ENCODE assay signal across 22 cellular contexts in genomic region chr18:37663446-37663845, GRCh38.
"Had no signal": no experiment of that assay in that cellular context is flagged by ENCODE, and none has a peak within 500 bp of the region (broad histone marks: within the 10 kb centered on the region; RNA-seq: fewer than 3 reads in every experiment).

No MANE protein-coding gene starts in this region.

- ATAC-seq: activated CD8-positive, alpha-beta T cell treated with anti-CD3 and anti-CD28 coated beads for 36 hours; activated naive CD8-positive, alpha-beta T cell treated with anti-CD3 and anti-CD28 coated beads, Interleukin-2, amount 50 U/mL, for 24 hours; activated T-cell treated with anti-CD3 and anti-CD28 coated beads, Interleukin-2, amount 50 U/mL, for 4 hours; activated T-helper 17 cell treated with anti-CD3 and anti-CD28 coated beads, Interleukin-2, amount 50 U/mL, for 72 hours; gastroesophageal sphincter; mucosa of descending colon; natural killer cell treated with Interleukin-12 subunit alpha and Interleukin-12 subunit beta and Interleukin-15 and Interleukin-18, amount 100 ng/mL, for 72 hours; stimulated activated naive B cell treated with anti-CD40 and anti-IgM and Interleukin-4, amounts not matched to agents 10 μg/mL and 1 μg/mL and 100 μg/mL, for 72 hours; T-helper 17 cell; upper lobe of right lung; WTC11 had no signal

- H3K4me2 ChIP-seq: smooth muscle cell had no signal

- FAIRE-seq: endometrium had no signal

- H3K9me3 Mint-ChIP-seq: activated CD4-positive, alpha-beta T cell treated with anti-CD3 and anti-CD28 coated beads, Interleukin-2, amount 10 ng/mL, durations not matched to agents 7 days and 5 days; activated CD8-positive, alpha-beta T cell treated with anti-CD3 and anti-CD28 coated beads for 36 hours; activated naive CD4-positive, alpha-beta T cell treated with anti-CD3 and anti-CD28 coated beads, Interleukin-2, amount 50 U/mL, for 24 hours; activated naive CD8-positive, alpha-beta T cell treated with anti-CD3 and anti-CD28 coated beads, Interleukin-2, amount 50 U/mL, for 24 hours; activated T-cell treated with anti-CD3 and anti-CD28 coated beads, Interleukin-2, amount 50 U/mL, for 4 hours; activated T-helper 17 cell treated with anti-CD3 and anti-CD28 coated beads, Interleukin-2, amount 50 U/mL, for 72 hours; natural killer cell treated with Interleukin-12 subunit alpha and Interleukin-12 subunit beta and Interleukin-15 and Interleukin-18, amount 100 ng/mL, for 72 hours; stimulated activated naive B cell treated with anti-CD40 and anti-IgM and Interleukin-4, amounts not matched to agents 10 μg/mL and 1 μg/mL and 100 μg/mL, for 72 hours had no signal

- H3K27me3 Mint-ChIP-seq: activated CD4-positive, alpha-beta T cell treated with anti-CD3 and anti-CD28 coated beads, Interleukin-2, amount 10 ng/mL, durations not matched to agents 7 days and 5 days; activated CD8-positive, alpha-beta T cell treated with anti-CD3 and anti-CD28 coated beads for 36 hours; activated naive CD8-positive, alpha-beta T cell treated with anti-CD3 and anti-CD28 coated beads, Interleukin-2, amount 50 U/mL, for 24 hours; activated T-helper 17 cell treated with anti-CD3 and anti-CD28 coated beads, Interleukin-2, amount 50 U/mL, for 72 hours; natural killer cell treated with Interleukin-12 subunit alpha and Interleukin-12 subunit beta and Interleukin-15 and Interleukin-18, amount 100 ng/mL, for 72 hours; stimulated activated naive B cell treated with anti-CD40 and anti-IgM and Interleukin-4, amounts not matched to agents 10 μg/mL and 1 μg/mL and 100 μg/mL, for 72 hours; T-helper 17 cell had no signal

- H3K4me3 Mint-ChIP-seq: activated CD4-positive, alpha-beta T cell treated with anti-CD3 and anti-CD28 coated beads, Interleukin-2, amount 10 ng/mL, durations not matched to agents 7 days and 5 days; activated CD8-positive, alpha-beta T cell treated with anti-CD3 and anti-CD28 coated beads for 36 hours; activated naive CD4-positive, alpha-beta T cell treated with anti-CD3 and anti-CD28 coated beads, Interleukin-2, amount 50 U/mL, for 24 hours; activated naive CD8-positive, alpha-beta T cell treated with anti-CD3 and anti-CD28 coated beads, Interleukin-2, amount 50 U/mL, for 24 hours; activated T-cell treated with anti-CD3 and anti-CD28 coated beads, Interleukin-2, amount 50 U/mL, for 4 hours; activated T-helper 17 cell treated with anti-CD3 and anti-CD28 coated beads, Interleukin-2, amount 50 U/mL, for 72 hours; natural killer cell treated with Interleukin-12 subunit alpha and Interleukin-12 subunit beta and Interleukin-15 and Interleukin-18, amount 100 ng/mL, for 72 hours; stimulated activated naive B cell treated with anti-CD40 and anti-IgM and Interleukin-4, amounts not matched to agents 10 μg/mL and 1 μg/mL and 100 μg/mL, for 72 hours; T-helper 17 cell; WTC11 had no signal

- H3K36me3 Mint-ChIP-seq: activated naive CD4-positive, alpha-beta T cell treated with anti-CD3 and anti-CD28 coated beads, Interleukin-2, amount 50 U/mL, for 24 hours; natural killer cell treated with Interleukin-12 subunit alpha and Interleukin-12 subunit beta and Interleukin-15 and Interleukin-18, amount 100 ng/mL, for 72 hours; stimulated activated naive B cell treated with anti-CD40 and anti-IgM and Interleukin-4, amounts not matched to agents 10 μg/mL and 1 μg/mL and 100 μg/mL, for 72 hours; WTC11 had no signal

- H3K27me3 ChIP-seq: gastroesophageal sphincter, stomach, suprapubic skin, tibial artery, upper lobe of right lung had no signal

- H3K27ac Mint-ChIP-seq: activated CD4-positive, alpha-beta T cell treated with anti-CD3 and anti-CD28 coated beads, Interleukin-2, amount 10 ng/mL, durations not matched to agents 7 days and 5 days; activated CD8-positive, alpha-beta T cell treated with anti-CD3 and anti-CD28 coated beads for 36 hours; activated naive CD4-positive, alpha-beta T cell treated with anti-CD3 and anti-CD28 coated beads, Interleukin-2, amount 50 U/mL, for 24 hours; activated naive CD8-positive, alpha-beta T cell treated with anti-CD3 and anti-CD28 coated beads, Interleukin-2, amount 50 U/mL, for 24 hours; activated T-helper 17 cell treated with anti-CD3 and anti-CD28 coated beads, Interleukin-2, amount 50 U/mL, for 72 hours; natural killer cell treated with Interleukin-12 subunit alpha and Interleukin-12 subunit beta and Interleukin-15 and Interleukin-18, amount 100 ng/mL, for 72 hours; stimulated activated naive B cell treated with anti-CD40 and anti-IgM and Interleukin-4, amounts not matched to agents 10 μg/mL and 1 μg/mL and 100 μg/mL, for 72 hours; T-helper 17 cell; WTC11 had no signal

- H3K9me3 ChIP-seq: gastroesophageal sphincter, mucosa of descending colon, stomach, suprapubic skin, tibial artery, upper lobe of right lung had no signal

- H3K4me1 Mint-ChIP-seq: activated CD4-positive, alpha-beta T cell treated with anti-CD3 and anti-CD28 coated beads, Interleukin-2, amount 10 ng/mL, durations not matched to agents 7 days and 5 days; activated naive CD4-positive, alpha-beta T cell treated with anti-CD3 and anti-CD28 coated beads, Interleukin-2, amount 50 U/mL, for 24 hours; activated naive CD8-positive, alpha-beta T cell treated with anti-CD3 and anti-CD28 coated beads, Interleukin-2, amount 50 U/mL, for 24 hours; activated T-helper 17 cell treated with anti-CD3 and anti-CD28 coated beads, Interleukin-2, amount 50 U/mL, for 72 hours; stimulated activated naive B cell treated with anti-CD40 and anti-IgM and Interleukin-4, amounts not matched to agents 10 μg/mL and 1 μg/mL and 100 μg/mL, for 72 hours; T-helper 17 cell had no signal

- H3K4me3 ChIP-seq: gastroesophageal sphincter, mucosa of descending colon, smooth muscle cell, stomach, suprapubic skin, tibial artery, upper lobe of right lung had no signal

- H3K36me3 ChIP-seq: gastroesophageal sphincter, stomach, suprapubic skin, tibial artery, upper lobe of right lung had no signal

- DNase-seq: activated CD4-positive, alpha-beta T cell treated with anti-CD3 and anti-CD28 coated beads for 1 hour; activated CD4-positive, alpha-beta T cell treated with anti-CD3 and anti-CD28 coated beads, Interleukin-2, amount 10 ng/mL, durations not matched to agents 7 days and 5 days; activated CD8-positive, alpha-beta T cell treated with anti-CD3 and anti-CD28 coated beads for 36 hours; activated naive CD8-positive, alpha-beta T cell treated with anti-CD3 and anti-CD28 coated beads, Interleukin-2, amount 50 U/mL, for 24 hours; activated T-cell treated with anti-CD3 and anti-CD28 coated beads, Interleukin-2, amount 50 U/mL, for 4 hours; mesenchymal stem cell; mucosa of descending colon; stimulated activated CD4-positive, alpha-beta T cell treated with anti-CD3 and anti-CD28 coated beads, Interleukin-15, amount 100 ng/mL, for 24 hours; stimulated activated CD4-positive, alpha-beta T cell treated with anti-CD3 and anti-CD28 coated beads, Interleukin-2, amount 100 ng/mL, for 24 hours; stimulated activated naive B cell treated with anti-CD40 and anti-IgM and Interleukin-4, amounts not matched to agents 10 μg/mL and 1 μg/mL and 100 μg/mL, for 72 hours; stomach; T-helper 17 cell; tibial artery; upper lobe of right lung had no signal

- H3K4me1 ChIP-seq: gastroesophageal sphincter, stomach, suprapubic skin, tibial artery, upper lobe of right lung had no signal

- H3K27ac ChIP-seq: gastroesophageal sphincter, stomach, suprapubic skin, tibial artery, upper lobe of right lung had no signal
